ENCODE assay signal across 14 cellular contexts in genomic region chr6:150687508-150687907, GRCh38.
A peak's percentile ranks its signal among the peaks of the same experiment; 100 is the strongest.
DNase-seq lines count a peak whose midpoint lies in the region; ATAC-seq and TF ChIP-seq lines count a peak whose summit lies in the region.
"Had no signal": no experiment of that assay in that cellular context is flagged by ENCODE, and none has a peak within 500 bp of the region (broad histone marks: within the 10 kb centered on the region; RNA-seq: fewer than 3 reads in every experiment).

No MANE protein-coding gene starts in this region.

- peak; percentile 40 to 73 (median 58) for ATAC-seq in heart left ventricle
- ATAC-seq: activated CD8-positive, alpha-beta T cell treated with anti-CD3 and anti-CD28 coated beads for 36 hours; GM12878 had no signal

- 35 to 48% (median 39%) methylated on average over 6 of the region's 6 CpGs for WGBS in heart left ventricle, 4 donors
- WGBS in ovary, 3 donors, result 7 to 12% (median 10%) methylated on average over 6 of the region's 6 CpGs

- peak overlapping the region in 2 of 12 donors; percentile 20 to 55 for H3K4me3 ChIP-seq in heart left ventricle
- no peak overlapping the region for H3K4me3 ChIP-seq in ovary
- H3K4me3 ChIP-seq: GM12878 had no signal

- H3K36me3 ChIP-seq in heart left ventricle (no peaks in the 10 kb centered on the region), ovary (no peaks in the 10 kb centered on the region)

- H3K4me1 Mint-ChIP-seq in type B pancreatic cell (ENCODE audit: unreplicated experiment), result peaks cover 29% of the 10 kb centered on the region

- DNase-seq in astrocyte of the hippocampus (ENCODE audit: low read depth, low spot score) (peak; percentile 9), heart left ventricle (peak; percentile 60 to 83 (median 75)), ovary (peak; percentile 37 to 82 (median 58)), type B pancreatic cell (ENCODE audit: extremely low spot score, unreplicated experiment) (no peak), H4 (ENCODE audit: low spot score) (no peak), NCI-H69 (lab: John Stamatoyannopoulos, UW) (no peak)
- DNase-seq in activated CD4-positive, alpha-beta T cell treated with anti-CD3 and anti-CD28 coated beads for 4 hours, result no peak
- DNase-seq: activated CD8-positive, alpha-beta T cell treated with anti-CD3 and anti-CD28 coated beads for 36 hours; effector CD4-positive, alpha-beta T cell; head of caudate nucleus; HFFc6 had no signal

- intact Hi-C loops in heart left ventricle (cut with DNase I) (loop anchor here in 6 of 10 donors (5.0 to 10.0 kb wide), 4 partner anchors 125 to 263 kb away; no protein-coding TSS in a partner anchor), ovary (cut with DNase I) (no loop called here)

- H3K27me3 ChIP-seq in heart left ventricle (no peaks in the 10 kb centered on the region), ovary (no peaks in the 10 kb centered on the region)

- no peaks in the 10 kb centered on the region for H3K9me3 Mint-ChIP-seq in type B pancreatic cell
- H3K9me3 Mint-ChIP-seq: activated CD8-positive, alpha-beta T cell treated with anti-CD3 and anti-CD28 coated beads for 36 hours; activated T-helper 2 cell treated with anti-CD3 and anti-CD28 coated beads, Interferon-gamma antibody, Interleukin-2, Interleukin-4, amounts not matched to agents 10 μg/mL and 5 μg/mL and 100 μg/mL, durations not matched to agents 14 hours and 24 hours and 36 hours; CD14-positive monocyte had no signal

- TF ChIP-seq EP300 in ovary (IDR thresholded peaks at IDR 0.05), result no peak

- peaks cover 8% of the 10 kb centered on the region for H3K36me3 Mint-ChIP-seq in type B pancreatic cell
- H3K36me3 Mint-ChIP-seq: CD14-positive monocyte had no signal

- TF ChIP-seq POLR2A in heart left ventricle (IDR thresholded peaks at IDR 0.05) (no peak), ovary (IDR thresholded peaks at IDR 0.05) (no peak)

- H3K27me3 Mint-ChIP-seq in type B pancreatic cell, result no peaks in the 10 kb centered on the region
- H3K27me3 Mint-ChIP-seq: activated CD8-positive, alpha-beta T cell treated with anti-CD3 and anti-CD28 coated beads for 36 hours had no signal

- H3K9me3 ChIP-seq in heart left ventricle (no peaks in the 10 kb centered on the region), ovary (no peaks in the 10 kb centered on the region)

- TF ChIP-seq CTCF in heart left ventricle (IDR thresholded peaks at IDR 0.05), result no peak
- no peak for TF ChIP-seq CTCF in ovary (IDR thresholded peaks at IDR 0.05)
- TF ChIP-seq CTCF in type B pancreatic cell (conservative IDR thresholded peaks at IDR 0.05), result no peak

- peak overlapping the region; percentile 11 to 92 (median 54) for H3K27ac ChIP-seq in heart left ventricle
- peak overlapping the region in 1 of 2 donors; percentile 32 for H3K27ac ChIP-seq in ovary

- H3K4me3 Mint-ChIP-seq in type B pancreatic cell, result peak overlapping the region; percentile 76
- H3K4me3 Mint-ChIP-seq: activated CD8-positive, alpha-beta T cell treated with anti-CD3 and anti-CD28 coated beads for 36 hours; CD14-positive monocyte; HFFc6 had no signal

- H3K27ac Mint-ChIP-seq in type B pancreatic cell, result peak overlapping the region; percentile 89
- H3K27ac Mint-ChIP-seq: activated CD8-positive, alpha-beta T cell treated with anti-CD3 and anti-CD28 coated beads for 36 hours; activated T-helper 2 cell treated with anti-CD3 and anti-CD28 coated beads, Interferon-gamma antibody, Interleukin-2, Interleukin-4, amounts not matched to agents 10 μg/mL and 5 μg/mL and 100 μg/mL, durations not matched to agents 14 hours and 24 hours and 36 hours; CD14-positive monocyte; HFFc6 had no signal

- H3K4me1 ChIP-seq in heart left ventricle (peaks cover 0 to 72% (median 30%) of the 10 kb centered on the region in 12 donors), ovary (ENCODE audit: insufficient read depth) (peaks cover 5% of the 10 kb centered on the region)

Comparison
In these comparisons a context has a peak if more than half of its experiments do, and no peak if none do; other contexts are left out.
1. DNase-seq: peak in astrocyte of the hippocampus (single experiment), heart left ventricle (5 of 5) and ovary (5 of 5); none in type B pancreatic cell (single experiment), H4 (single experiment), NCI-H69 (single experiment) and activated CD4-positive, alpha-beta T cell treated with anti-CD3 and anti-CD28 coated beads for 4 hours (0 of 2).
2. intact Hi-C loops: an anchor here in heart left ventricle (5.0 to 10.0 kb wide); none called in ovary.